ENCODE assay signal across 8 cellular contexts in the genomic region with DNA sequence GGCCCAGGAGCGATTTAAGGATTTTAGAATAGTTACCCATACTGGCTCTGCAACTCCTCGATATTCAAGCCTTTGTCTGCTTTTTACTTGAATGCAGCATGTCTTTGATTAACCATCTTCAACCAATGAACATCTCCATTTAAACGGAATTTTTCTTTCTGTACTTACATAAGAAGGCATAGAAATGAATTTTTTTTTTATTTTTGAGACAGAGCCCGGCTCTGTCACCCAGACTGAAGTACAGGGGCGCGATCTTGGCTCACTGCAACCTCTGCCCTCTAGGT. TPM values are rescaled to one million over a fixed set of nuclear protein-coding genes. Genes with fewer than 3 reads are reported as not detected.
A peak's percentile ranks its signal among the peaks of the same experiment; 100 is the strongest.
DNase-seq lines count a peak whose midpoint lies in the region; ATAC-seq and TF ChIP-seq lines count a peak whose summit lies in the region.

No MANE protein-coding gene starts in this region.

- H3K9me3 Mint-ChIP-seq in CD4-positive, CD25-positive, alpha-beta regulatory T cell = peaks cover 0 to 2% (median 0%) of the 10 kb centered on the region in 7 donors
- H3K9me3 Mint-ChIP-seq in endothelial cell (ENCODE audit: unreplicated experiment) = no peaks in the 10 kb centered on the region

- no peak overlapping the region for H3K4ac ChIP-seq in neuronal stem cell (ENCODE audit: low read length)

- no peak overlapping the region for H2BK12ac ChIP-seq in neuronal stem cell (ENCODE audit: low read length)

- TF ChIP-seq CTCF in Panc1 (IDR thresholded peaks at IDR 0.05) (no peak), endothelial cell (IDR thresholded peaks at IDR 0.05; ENCODE audit: unreplicated experiment) (no peak)

- intact Hi-C loops in Panc1 (cut with micrococcal nuclease; ENCODE audit: unreplicated experiment) = no loop called here

- CTCF ChIA-PET in Panc1 (lab: Charles Lee) = no interaction called here

- H3K18ac ChIP-seq in neuronal stem cell (ENCODE audit: low read length) = no peak overlapping the region

- TSS peak; percentile 89 for BruUV-seq in Panc1 (replicated peaks; lab: Mats Ljungman, UMichigan)

- H3K27me3 ChIP-seq in CD4-positive, CD25-positive, alpha-beta regulatory T cell (ENCODE audit: control insufficient read depth, insufficient read depth, low read length) = peaks cover 2% of the 10 kb centered on the region
- H3K27me3 ChIP-seq in Panc1 (ENCODE audit: control insufficient read depth, insufficient read depth, low read length) (no peaks in the 10 kb centered on the region), neuronal stem cell (ENCODE audit: control insufficient read depth in 3 of 3, insufficient read depth in 3 of 3, low read depth in 1 of 3, low read length in 3 of 3) (no peaks in the 10 kb centered on the region)

- no peaks in the 10 kb centered on the region for H3K79me1 ChIP-seq in neuronal stem cell (ENCODE audit: low read depth, low read length)

- peaks cover 24% of the 10 kb centered on the region for H3K4me1 ChIP-seq in CD4-positive, CD25-positive, alpha-beta regulatory T cell (ENCODE audit: control insufficient read depth, insufficient read depth, low read length, poor library complexity, severe bottlenecking)
- H3K4me1 ChIP-seq in Panc1 (ENCODE audit: control insufficient read depth, insufficient read depth, low read length) = peaks cover 9% of the 10 kb centered on the region; the same call in 1 of the 2 replicates
- peaks cover 0 to 2% of the 10 kb centered on the region in 2 donors for H3K4me1 ChIP-seq in neuronal stem cell (ENCODE audit: control insufficient read depth in 2 of 2, insufficient read depth in 1 of 2, low read depth in 1 of 2, low read length in 2 of 2)

- H3K4me1 Mint-ChIP-seq in CD4-positive, CD25-positive, alpha-beta regulatory T cell = peaks cover 16 to 48% (median 32%) of the 10 kb centered on the region in 4 donors
- peaks cover 24% of the 10 kb centered on the region for H3K4me1 Mint-ChIP-seq in endothelial cell (ENCODE audit: unreplicated experiment)

- no peak overlapping the region for H3K14ac ChIP-seq in neuronal stem cell (ENCODE audit: low read length)

- no peak for DNase-seq in CD4-positive, CD25-positive, alpha-beta regulatory T cell
- DNase-seq in Panc1 (ENCODE audit: low read depth, low spot score) (no peak), endothelial cell (ENCODE audit: low spot score) (no peak), neuronal stem cell (ENCODE audit: low spot score) (no peak), T1000 (lab: John Stamatoyannopoulos, UW) (no peak), NCI-H1092 (lab: John Stamatoyannopoulos, UW) (no peak), NCI-H2171 treated with DMSO at 0.1 percent for 48 hours (lab: John Stamatoyannopoulos, UW) (no peak)

- H2AK5ac ChIP-seq in neuronal stem cell (ENCODE audit: low read depth, low read length) = no peak overlapping the region

- WGBS in neuronal stem cell (ENCODE audit: extremely low coverage in 2 of 2, insufficient read length in 2 of 2, insufficient replicate concordance in 1 of 2), 2 donors = no CpG with 5 or more reads among the region's 6 CpGs

- H2AFZ ChIP-seq in neuronal stem cell (ENCODE audit: low read length) = peak overlapping the region; percentile 91

- POLR2A ChIA-PET in Panc1 (lab: Charles Lee) = no interaction called here

- peak overlapping the region; percentile 99 to 100 (median 100) for H3K27ac Mint-ChIP-seq in CD4-positive, CD25-positive, alpha-beta regulatory T cell
- H3K27ac Mint-ChIP-seq in endothelial cell (ENCODE audit: unreplicated experiment) = peak overlapping the region; percentile 97

- no peak overlapping the region for H2BK15ac ChIP-seq in neuronal stem cell (ENCODE audit: low read length)

- peaks cover 11% of the 10 kb centered on the region for H3K27me3 Mint-ChIP-seq in CD4-positive, CD25-positive, alpha-beta regulatory T cell
- peaks cover 6% of the 10 kb centered on the region for H3K27me3 Mint-ChIP-seq in endothelial cell (ENCODE audit: unreplicated experiment)

- no peak overlapping the region for H2BK120ac ChIP-seq in neuronal stem cell (ENCODE audit: low read depth, low read length)

- peak overlapping the region; percentile 97 for H3K27ac ChIP-seq in CD4-positive, CD25-positive, alpha-beta regulatory T cell (ENCODE audit: insufficient read depth, low read length, poor library complexity, severe bottlenecking)
- H3K27ac ChIP-seq in Panc1 (ENCODE audit: low read length) (peak overlapping the region; percentile 96), neuronal stem cell (replicated peaks; ENCODE audit: low read length) (no peak overlapping the region)

- no peaks in the 10 kb centered on the region for H3K9me3 ChIP-seq in CD4-positive, CD25-positive, alpha-beta regulatory T cell (ENCODE audit: control insufficient read depth in 2 of 2, low read length in 2 of 2)
- no peaks in the 10 kb centered on the region for H3K9me3 ChIP-seq in Panc1 (ENCODE audit: control insufficient read depth, insufficient read depth, low read depth, low read length)
- H3K9me3 ChIP-seq in neuronal stem cell (replicated peaks in 1 of 2; ENCODE audit: control insufficient read depth in 2 of 2, insufficient read depth in 1 of 2, low read depth in 1 of 2, low read length in 2 of 2) = peaks cover 0 to 14% of the 10 kb centered on the region in 2 donors

- no peak overlapping the region for H3K23ac ChIP-seq in neuronal stem cell (ENCODE audit: low read depth, low read length, poor library complexity)

- peaks cover 9% of the 10 kb centered on the region for H3K36me3 Mint-ChIP-seq in CD4-positive, CD25-positive, alpha-beta regulatory T cell
- peaks cover 4% of the 10 kb centered on the region for H3K36me3 Mint-ChIP-seq in endothelial cell (ENCODE audit: low read depth, unreplicated experiment)

- ATAC-seq in CD4-positive, CD25-positive, alpha-beta regulatory T cell (ENCODE audit: low read depth in 2 of 2) = no peak
- ATAC-seq in Panc1 (no peak), HG02970 (IDR thresholded peaks at IDR 0.05; ENCODE audit: low FRiP score, unreplicated experiment) (no peak)

- no peak overlapping the region for H2BK5ac ChIP-seq in neuronal stem cell (ENCODE audit: low read length)

- H4K8ac ChIP-seq in neuronal stem cell (ENCODE audit: low read depth, low read length) = no peak overlapping the region

- peak overlapping the region; percentile 99 for H3K4me3 ChIP-seq in CD4-positive, CD25-positive, alpha-beta regulatory T cell (ENCODE audit: low read depth, low read length)
- peak overlapping the region; percentile 98 to 100 for H3K4me3 ChIP-seq in Panc1 (ENCODE audit: low read depth in 2 of 2, low read length in 2 of 2)
- peak overlapping the region; percentile 67 to 84 for H3K4me3 ChIP-seq in neuronal stem cell (ENCODE audit: low read length in 2 of 2)

- H3K9ac ChIP-seq in neuronal stem cell (ENCODE audit: low read depth, low read length, poor library complexity) = no peak overlapping the region

- H4K91ac ChIP-seq in neuronal stem cell (ENCODE audit: low read depth, low read length, poor library complexity) = no peak overlapping the region

- in situ Hi-C loops in Panc1 (cut with HindIII; ENCODE audit: low pct_unique_long_range_greater_than_20kb, low sequenced_read_pairs) = no loop called here

- H3K4me2 ChIP-seq in neuronal stem cell (ENCODE audit: insufficient read depth, low read length, poor library complexity, severe bottlenecking) = no peak overlapping the region

- peak overlapping the region; percentile 91 to 98 (median 94) for H3K4me3 Mint-ChIP-seq in CD4-positive, CD25-positive, alpha-beta regulatory T cell
- peak overlapping the region; percentile 93 for H3K4me3 Mint-ChIP-seq in endothelial cell (ENCODE audit: unreplicated experiment)

- H3K36me3 ChIP-seq in CD4-positive, CD25-positive, alpha-beta regulatory T cell (ENCODE audit: control insufficient read depth, insufficient read depth, low read length) = peaks cover 2% of the 10 kb centered on the region
- H3K36me3 ChIP-seq in Panc1 (ENCODE audit: control insufficient read depth, insufficient read depth, low read length) = peaks cover 9% of the 10 kb centered on the region
- peaks cover 0 to 15% of the 10 kb centered on the region in 2 donors for H3K36me3 ChIP-seq in neuronal stem cell (replicated peaks in 1 of 2; ENCODE audit: control insufficient read depth in 2 of 2, insufficient read depth in 2 of 2, low read length in 2 of 2)

RNA-seq across cellular contexts. Expression of gene RIOK2, which starts 0.8 kb away (rescaled TPM):
- 22.9 TPM for total RNA-seq in CD4-positive, CD25-positive, alpha-beta regulatory T cell
- 10 to 100 TPM; 22.9 to 34.3 (median 24.8) TPM for polyA plus RNA-seq in CD4-positive, CD25-positive, alpha-beta regulatory T cell
- total RNA-seq in Panc1 (2021; ENCODE audit: unreplicated experiment) = 32.5 TPM
- polyA plus RNA-seq in Panc1 (2012; ENCODE audit: insufficient read length) = 26.3 TPM
- total RNA-seq in endothelial cell (ENCODE audit: unreplicated experiment) = 30.7 TPM
- polyA plus RNA-seq in neuronal stem cell (2013, experiment 1 of 2) = 16.0 TPM
- 18.5 TPM for polyA plus RNA-seq in neuronal stem cell (2013, experiment 2 of 2)

RNA-seq across cellular contexts. Expression of gene LIX1, which starts 41.5 kb away (rescaled TPM):
- total RNA-seq in CD4-positive, CD25-positive, alpha-beta regulatory T cell = not detected
- not detected for polyA plus RNA-seq in CD4-positive, CD25-positive, alpha-beta regulatory T cell
- total RNA-seq in Panc1 (2021; ENCODE audit: unreplicated experiment) (not detected), endothelial cell (ENCODE audit: unreplicated experiment) (0.46 TPM)
- not detected for polyA plus RNA-seq in Panc1 (2012; ENCODE audit: insufficient read length)
- 131 TPM for polyA plus RNA-seq in neuronal stem cell (2013, experiment 1 of 2)
- 135 TPM for polyA plus RNA-seq in neuronal stem cell (2013, experiment 2 of 2)
